In genomic region chr5:72167257-72167656, GRCh38 we compare ENCODE assay signal across 13 cellular contexts. TPM values are rescaled to one million over a fixed set of nuclear protein-coding genes. Genes with fewer than 3 reads are reported as not detected.
DNase-seq lines count a peak whose midpoint lies in the region; ATAC-seq and TF ChIP-seq lines count a peak whose summit lies in the region.
"Had no signal": no experiment of that assay in that cellular context is flagged by ENCODE, and none has a peak within 500 bp of the region (broad histone marks: within the 10 kb centered on the region; RNA-seq: fewer than 3 reads in every experiment).

No MANE protein-coding gene starts in this region.

- H3K27ac ChIP-seq in H9 (ENCODE audit: insufficient read length, low read depth, low read length) = no peak overlapping the region
- H3K27ac ChIP-seq: PC-9 had no signal

- peaks cover 58% of the 10 kb centered on the region in 2 experiments for H3K4me1 Mint-ChIP-seq in H9
- H3K4me1 Mint-ChIP-seq in WTC11 = peaks cover 66% of the 10 kb centered on the region
- H3K4me1 Mint-ChIP-seq in glutamatergic neuron (ENCODE audit: low read depth, unreplicated experiment) = peaks cover 75% of the 10 kb centered on the region
- H3K4me1 Mint-ChIP-seq: activated CD4-positive, alpha-beta T cell treated with anti-CD3 and anti-CD28 coated beads, Interleukin-2, amount 10 ng/mL, durations not matched to agents 7 days and 5 days had no signal

- no peak overlapping the region for H3K4me2 ChIP-seq in H9 (ENCODE audit: insufficient read depth, insufficient read length, low read length)
- H3K4me2 ChIP-seq: PC-9 had no signal

- H3T11ph ChIP-seq in H9 (ENCODE audit: low read length) = no peak overlapping the region

- no peak overlapping the region for H2BK15ac ChIP-seq in H9 (ENCODE audit: low read depth, low read length)

- H3K56ac ChIP-seq in H9 (ENCODE audit: insufficient read length, low read depth, low read length) = no peak overlapping the region

- H3K23ac ChIP-seq in H9 (ENCODE audit: insufficient read length, low read depth, low read length) = no peak overlapping the region

- CTCF ChIA-PET in WTC11 (lab: Charles Lee) = interaction anchor here (1.0 to 1.4 kb wide), 3 partner anchors 14 to 46 kb away, joined by 4 read pairs; no protein-coding TSS in a partner anchor

- H4K91ac ChIP-seq in H9 (ENCODE audit: insufficient read length, low read depth, low read length) = no peak overlapping the region

- H2AFZ ChIP-seq in H9 (ENCODE audit: low read length) = no peak overlapping the region
- H2AFZ ChIP-seq: PC-9 had no signal

- no peaks in the 10 kb centered on the region for H3K9me3 Mint-ChIP-seq in H9
- H3K9me3 Mint-ChIP-seq in WTC11 = no peaks in the 10 kb centered on the region
- peaks cover 49% of the 10 kb centered on the region for H3K9me3 Mint-ChIP-seq in glutamatergic neuron (ENCODE audit: unreplicated experiment)
- H3K9me3 Mint-ChIP-seq: activated CD4-positive, alpha-beta T cell treated with anti-CD3 and anti-CD28 coated beads, Interleukin-2, amount 10 ng/mL, durations not matched to agents 7 days and 5 days had no signal

- H3K4me3 Mint-ChIP-seq in H9 = peak overlapping the region in 1 of 2 experiments; percentile 24; a peak in 3 of 5 replicates
- H3K4me3 Mint-ChIP-seq in WTC11 = 0 out of 2 replicates have a peak overlapping the region, but pooled peaks have one; percentile 45
- H3K4me3 Mint-ChIP-seq in glutamatergic neuron (ENCODE audit: unreplicated experiment) = peak overlapping the region; percentile 61
- H3K4me3 Mint-ChIP-seq: activated CD4-positive, alpha-beta T cell treated with anti-CD3 and anti-CD28 coated beads, Interleukin-2, amount 10 ng/mL, durations not matched to agents 7 days and 5 days had no signal

- no peaks in the 10 kb centered on the region for H3K27me3 ChIP-seq in H9 (ENCODE audit: insufficient read depth, low read length)

- H2BK12ac ChIP-seq in H9 (ENCODE audit: insufficient read length, low read depth, low read length) = no peak overlapping the region

- H3K18ac ChIP-seq in H9 (ENCODE audit: insufficient read length, low read depth, low read length) = no peak overlapping the region

- H2BK5ac ChIP-seq in H9 (ENCODE audit: insufficient read length, low read length) = no peak overlapping the region

- TF ChIP-seq CTCF in H9 (conservative IDR thresholded peaks at IDR 0.05) (no peak), WTC11 (IDR thresholded peaks at IDR 0.05) (no peak), glutamatergic neuron (IDR thresholded peaks at IDR 0.05; ENCODE audit: partially characterized antibody, unreplicated experiment) (no peak)

- no CpG with 5 or more reads among the region's 1 CpG for WGBS in H9 (ENCODE audit: extremely low coverage, insufficient read length, low lambda C conversion rate)

- no peak overlapping the region for H3K14ac ChIP-seq in H9 (ENCODE audit: insufficient read depth, low read length)

- H3K27me3 Mint-ChIP-seq in H9 (ENCODE audit: low read depth) = no peaks in the 10 kb centered on the region
- H3K27me3 Mint-ChIP-seq in WTC11 (ENCODE audit: low read depth) = no peaks in the 10 kb centered on the region
- H3K27me3 Mint-ChIP-seq in glutamatergic neuron (ENCODE audit: unreplicated experiment) = peaks cover 34% of the 10 kb centered on the region

- H3K9me3 ChIP-seq in H9 (ENCODE audit: control insufficient read depth, low read depth, low read length) = no peaks in the 10 kb centered on the region

- no peak overlapping the region for H2BK20ac ChIP-seq in H9 (ENCODE audit: low read depth, low read length, poor library complexity, severe bottlenecking)

- H4K5ac ChIP-seq in H9 (ENCODE audit: insufficient read length, low read depth, low read length) = no peak overlapping the region

- peaks cover 14% of the 10 kb centered on the region; the same call in 1 of the 2 replicates for H3K4me1 ChIP-seq in H9 (ENCODE audit: insufficient read depth, low read length)

- H3K79me1 ChIP-seq in H9 (ENCODE audit: insufficient read depth, low read depth, low read length, poor library complexity, severe bottlenecking) = no peaks in the 10 kb centered on the region

- H2BK120ac ChIP-seq in H9 (ENCODE audit: low read depth, low read length, poor library complexity, severe bottlenecking) = no peak overlapping the region

- no peak overlapping the region for H4K8ac ChIP-seq in H9 (replicated peaks; ENCODE audit: insufficient read length, low read depth, low read length)

- DNase-seq in H9 (no peak), WTC11 (ENCODE audit: low spot score) (no peak), glutamatergic neuron (no peak), RKO (ENCODE audit: low spot score) (no peak), NCI-H187 (lab: John Stamatoyannopoulos, UW) (no peak)
- DNase-seq in stimulated activated naive CD8-positive, alpha-beta T cell treated with anti-CD3 and anti-CD28 coated beads, Interleukin-15, Interleukin-2, amounts not matched to agents 100 U/mL and 50 U/mL, for 24 hours = no peak
- DNase-seq: activated CD4-positive, alpha-beta T cell treated with anti-CD3 and anti-CD28 coated beads, Interleukin-2, amount 10 ng/mL, durations not matched to agents 7 days and 5 days; activated naive CD4-positive, alpha-beta T cell treated with Interleukin-2 at 50 U/mL for 16 hours; NCI-H2171; PC-9 had no signal

- H3K79me2 ChIP-seq in H9 (ENCODE audit: insufficient read depth, low read length) = no peaks in the 10 kb centered on the region

- H3K9ac ChIP-seq in H9 (ENCODE audit: extremely low read depth, insufficient read length, low read length) = no peak overlapping the region

- H3K4ac ChIP-seq in H9 (ENCODE audit: low read depth, low read length) = no peak overlapping the region

- H3K36me3 Mint-ChIP-seq in H9 (ENCODE audit: insufficient read depth in 1 of 3, low read depth in 3 of 3) (peaks cover 0 to 2% (median 0%) of the 10 kb centered on the region in 3 experiments; a peak in 2 of 7 replicates), WTC11 (no peaks in the 10 kb centered on the region), glutamatergic neuron (ENCODE audit: unreplicated experiment) (peaks cover 5% of the 10 kb centered on the region)

- no peak for ATAC-seq in WTC11
- ATAC-seq in stimulated activated naive CD8-positive, alpha-beta T cell treated with anti-CD3 and anti-CD28 coated beads, Interleukin-15, Interleukin-2, amounts not matched to agents 100 U/mL and 50 U/mL, for 24 hours = peak; percentile 23
- ATAC-seq in GM21447 (IDR thresholded peaks at IDR 0.05; ENCODE audit: unreplicated experiment) = no peak
- no peak for ATAC-seq in GM21576 (IDR thresholded peaks at IDR 0.05; ENCODE audit: unreplicated experiment)
- ATAC-seq: HCT116 had no signal

- H3K27ac Mint-ChIP-seq in H9 (peak overlapping the region in 2 of 3 experiments; percentile 40 to 97; a peak in 3 of 7 replicates), WTC11 (peak overlapping the region; percentile 93), glutamatergic neuron (ENCODE audit: unreplicated experiment) (peak overlapping the region; percentile 76)
- H3K27ac Mint-ChIP-seq: activated CD4-positive, alpha-beta T cell treated with anti-CD3 and anti-CD28 coated beads, Interleukin-2, amount 10 ng/mL, durations not matched to agents 7 days and 5 days had no signal

- H4K20me1 ChIP-seq in H9 (ENCODE audit: control insufficient read depth, insufficient read depth, insufficient read length) = no peaks in the 10 kb centered on the region

- no peaks in the 10 kb centered on the region for H3K23me2 ChIP-seq in H9 (ENCODE audit: insufficient read length, low read depth, low read length, poor library complexity, severe bottlenecking)

- POLR2A ChIA-PET in WTC11 (lab: Charles Lee) = no interaction called here

- no peak overlapping the region for H2AK5ac ChIP-seq in H9 (ENCODE audit: insufficient read length, low read length)

TF ChIP-seq in WTC11, 78 proteins besides CTCF, POLR2A, EP300 and RAD21 (continues in another document):
- TF ChIP-seq, protein P1, sequence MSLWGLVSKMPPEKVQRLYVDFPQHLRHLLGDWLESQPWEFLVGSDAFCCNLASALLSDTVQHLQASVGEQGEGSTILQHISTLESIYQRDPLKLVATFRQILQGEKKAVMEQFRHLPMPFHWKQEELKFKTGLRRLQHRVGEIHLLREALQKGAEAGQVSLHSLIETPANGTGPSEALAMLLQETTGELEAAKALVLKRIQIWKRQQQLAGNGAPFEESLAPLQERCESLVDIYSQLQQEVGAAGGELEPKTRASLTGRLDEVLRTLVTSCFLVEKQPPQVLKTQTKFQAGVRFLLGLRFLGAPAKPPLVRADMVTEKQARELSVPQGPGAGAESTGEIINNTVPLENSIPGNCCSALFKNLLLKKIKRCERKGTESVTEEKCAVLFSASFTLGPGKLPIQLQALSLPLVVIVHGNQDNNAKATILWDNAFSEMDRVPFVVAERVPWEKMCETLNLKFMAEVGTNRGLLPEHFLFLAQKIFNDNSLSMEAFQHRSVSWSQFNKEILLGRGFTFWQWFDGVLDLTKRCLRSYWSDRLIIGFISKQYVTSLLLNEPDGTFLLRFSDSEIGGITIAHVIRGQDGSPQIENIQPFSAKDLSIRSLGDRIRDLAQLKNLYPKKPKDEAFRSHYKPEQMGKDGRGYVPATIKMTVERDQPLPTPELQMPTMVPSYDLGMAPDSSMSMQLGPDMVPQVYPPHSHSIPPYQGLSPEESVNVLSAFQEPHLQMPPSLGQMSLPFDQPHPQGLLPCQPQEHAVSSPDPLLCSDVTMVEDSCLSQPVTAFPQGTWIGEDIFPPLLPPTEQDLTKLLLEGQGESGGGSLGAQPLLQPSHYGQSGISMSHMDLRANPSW (CRISPR knock-in tag; conservative IDR thresholded peaks at IDR 0.05; ENCODE audit: low read depth) = no peak
- TF ChIP-seq ZNF512 (CRISPR knock-in tag; IDR thresholded peaks at IDR 0.05; ENCODE audit: borderline replicate concordance) = no peak
- TF ChIP-seq SMAD4 (CRISPR knock-in tag; IDR thresholded peaks at IDR 0.05) = no peak
- TF ChIP-seq CREM (CRISPR knock-in tag; IDR thresholded peaks at IDR 0.05) = no peak

RNA-seq across cellular contexts. Expression of gene MAP1B, which starts 60.0 kb away (rescaled TPM):
- total RNA-seq in H9 (2021) (67.1 and 67.5 TPM in 2 replicates), WTC11 (2021) (65.4 to 95.0 TPM (median 65.7 TPM) in 3 replicates), glutamatergic neuron (ENCODE audit: unreplicated experiment) (2,530 TPM)

Comparison
In these comparisons a context has a peak if more than half of its experiments do, and no peak if none do; other contexts are left out.
1. RNA of gene MAP1B, which starts 60.0 kb away (total RNA-seq): 2,530 TPM in glutamatergic neuron (single experiment); 65.4 to 95.0 TPM in WTC11 and 67.1 to 67.5 TPM in H9; every median in the first group is over 10 times any median in the second.
2. Peak in every context shown above with its lines, with median percentiles within 50 percentile points of each other: H3K27ac Mint-ChIP-seq.